Comparison of ENCODE assay signal across 1 cellular context in the genomic region with DNA sequence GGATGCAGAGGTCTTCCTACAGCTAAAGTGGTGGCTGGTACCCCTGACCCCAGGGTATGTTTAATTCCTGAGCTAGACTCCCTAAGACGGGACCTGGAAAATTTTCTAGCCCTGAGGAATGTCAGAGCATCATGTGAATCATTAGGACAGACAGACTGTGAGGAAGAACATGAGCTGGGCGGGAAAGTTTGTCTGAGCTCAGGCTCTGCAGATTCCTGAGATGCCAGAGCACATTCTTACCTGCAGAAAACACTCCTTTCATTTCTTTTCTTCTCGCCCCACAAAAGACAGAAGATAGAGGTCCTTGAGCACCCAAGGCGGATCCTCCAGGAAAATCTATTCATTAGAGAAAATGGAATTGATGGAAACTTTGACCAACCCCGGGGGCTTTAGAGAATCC.
TF ChIP-seq lines count a peak whose summit lies in the region.

No MANE protein-coding gene starts in this region.

TF ChIP-seq in IMR-90, 13 proteins besides CTCF, POLR2A, EP300 and RAD21:
- TF ChIP-seq CEBPB (IDR thresholded peaks at IDR 0.05; ENCODE audit: low read depth, low read length) (no peak), RCOR1 (IDR thresholded peaks at IDR 0.05; ENCODE audit: insufficient replicate concordance, low read length) (no peak), CHD1 (IDR thresholded peaks at IDR 0.05; ENCODE audit: low read depth, low read length) (no peak)
TF ChIP-seq in IMR-90: peak in this region for 0.
